ENCODE assay signal across 8 cellular contexts in genomic region chr2:172103471-172104292, GRCh38. TPM values are rescaled to one million over a fixed set of nuclear protein-coding genes. Genes with fewer than 3 reads are reported as not detected.
A peak's percentile ranks its signal among the peaks of the same experiment; 100 is the strongest.
DNase-seq lines count a peak whose midpoint lies in the region; ATAC-seq, FAIRE-seq and TF ChIP-seq lines count a peak whose summit lies in the region.

No MANE protein-coding gene starts in this region.

- no peak overlapping the region for H4K5ac ChIP-seq in mesendoderm (ENCODE audit: low read length)

- H3K79me2 ChIP-seq in mesendoderm (ENCODE audit: control insufficient read depth, insufficient read depth, low read length): no peaks in the 10 kb centered on the region

- POLR2A ChIA-PET in activated CD4-positive, alpha-beta memory T cell treated with anti-CD3 and anti-CD28 coated beads for 36 hours (lab: Charles Lee): interaction anchor here (1.0 to 1.3 kb wide), 3 partner anchors 11 to 1120 kb away, joined by 3 to 4 read pairs (median 3); no protein-coding TSS in a partner anchor

- ATAC-seq in stimulated activated naive B cell treated with anti-CD40 and anti-IgM and Interleukin-4, amounts not matched to agents 10 μg/mL and 1 μg/mL and 100 μg/mL, for 72 hours (replicated peaks): peak in 1 of 2 donors; percentile 28
- ATAC-seq in HG02970 (IDR thresholded peaks at IDR 0.05; ENCODE audit: low FRiP score, unreplicated experiment): no peak

- H2BK15ac ChIP-seq in mesendoderm (replicated peaks; ENCODE audit: low read depth): no peak overlapping the region

- H3K27ac ChIP-seq in mesendoderm (ENCODE audit: low read depth, low read length): no peak overlapping the region

- H3K27me3 ChIP-seq in mesendoderm (ENCODE audit: insufficient read depth, low read length, poor library complexity): peaks cover 53% of the 10 kb centered on the region

- no peaks in the 10 kb centered on the region for H3K9me3 Mint-ChIP-seq in activated CD4-positive, alpha-beta memory T cell treated with anti-CD3 and anti-CD28 coated beads for 36 hours
- H3K9me3 Mint-ChIP-seq in stimulated activated naive B cell treated with anti-CD40 and anti-IgM and Interleukin-4, amounts not matched to agents 10 μg/mL and 1 μg/mL and 100 μg/mL, for 72 hours: peaks cover 0 to 4% of the 10 kb centered on the region in 2 donors

- no peak overlapping the region for H3K4me2 ChIP-seq in mesendoderm (ENCODE audit: low read length)

- H3K4ac ChIP-seq in mesendoderm (ENCODE audit: low read depth, low read length): no peak overlapping the region

- peaks cover 74% of the 10 kb centered on the region for H3K27me3 Mint-ChIP-seq in activated CD4-positive, alpha-beta memory T cell treated with anti-CD3 and anti-CD28 coated beads for 36 hours
- peaks cover 56 to 86% of the 10 kb centered on the region in 2 donors for H3K27me3 Mint-ChIP-seq in stimulated activated naive B cell treated with anti-CD40 and anti-IgM and Interleukin-4, amounts not matched to agents 10 μg/mL and 1 μg/mL and 100 μg/mL, for 72 hours

- H3K23ac ChIP-seq in mesendoderm (ENCODE audit: low read length): no peak overlapping the region

- no peak overlapping the region for H3K27ac Mint-ChIP-seq in activated CD4-positive, alpha-beta memory T cell treated with anti-CD3 and anti-CD28 coated beads for 36 hours
- peak overlapping the region; percentile 79 for H3K27ac Mint-ChIP-seq in stimulated activated naive B cell treated with anti-CD40 and anti-IgM and Interleukin-4, amounts not matched to agents 10 μg/mL and 1 μg/mL and 100 μg/mL, for 72 hours

- CTCF ChIA-PET in activated CD4-positive, alpha-beta memory T cell treated with anti-CD3 and anti-CD28 coated beads for 36 hours (lab: Charles Lee): interaction anchor here (0.6 to 6.8 kb wide), 15 partner anchors 8 to 530 kb away, joined by 3 to 116 read pairs (median 3); partner anchors contain the start of genes DLX1, HAT1 and SLC25A12

- TF ChIP-seq POLR2A in H54 (IDR thresholded peaks at IDR 0.05; ENCODE audit: low read depth, low read length): no peak

- H4K8ac ChIP-seq in mesendoderm (ENCODE audit: low read depth, low read length): no peak overlapping the region

- no peak for FAIRE-seq in H54 (lab: Jason Lieb, UNC)

- H2BK5ac ChIP-seq in mesendoderm (ENCODE audit: low read length): no peak overlapping the region

- intact Hi-C loops in activated CD4-positive, alpha-beta memory T cell treated with anti-CD3 and anti-CD28 coated beads for 36 hours (cut with micrococcal nuclease): loop anchor here (1.0 to 5.0 kb wide), 7 partner anchors 101 to 454 kb away; partner anchors contain the start of genes DYNC1I2, HAT1 and PDK1

- peaks cover under 1% of the 10 kb centered on the region for H3K4me1 ChIP-seq in mesendoderm (ENCODE audit: control insufficient read depth, low read depth, low read length)

- H3K56ac ChIP-seq in mesendoderm (ENCODE audit: low read length): no peak overlapping the region

- H2BK120ac ChIP-seq in mesendoderm (ENCODE audit: low read depth, low read length): no peak overlapping the region

- H3K4me1 Mint-ChIP-seq in activated CD4-positive, alpha-beta memory T cell treated with anti-CD3 and anti-CD28 coated beads for 36 hours (ENCODE audit: low read depth): peaks cover 49% of the 10 kb centered on the region
- peaks cover 34 to 52% of the 10 kb centered on the region in 2 donors for H3K4me1 Mint-ChIP-seq in stimulated activated naive B cell treated with anti-CD40 and anti-IgM and Interleukin-4, amounts not matched to agents 10 μg/mL and 1 μg/mL and 100 μg/mL, for 72 hours

- no peaks in the 10 kb centered on the region for H3K36me3 Mint-ChIP-seq in activated CD4-positive, alpha-beta memory T cell treated with anti-CD3 and anti-CD28 coated beads for 36 hours
- peaks cover 0 to 9% of the 10 kb centered on the region in 2 donors for H3K36me3 Mint-ChIP-seq in stimulated activated naive B cell treated with anti-CD40 and anti-IgM and Interleukin-4, amounts not matched to agents 10 μg/mL and 1 μg/mL and 100 μg/mL, for 72 hours

- no peak overlapping the region for H3K9ac ChIP-seq in mesendoderm (ENCODE audit: low read length)

- peak overlapping the region; percentile 71 for H3K4me3 Mint-ChIP-seq in activated CD4-positive, alpha-beta memory T cell treated with anti-CD3 and anti-CD28 coated beads for 36 hours
- H3K4me3 Mint-ChIP-seq in stimulated activated naive B cell treated with anti-CD40 and anti-IgM and Interleukin-4, amounts not matched to agents 10 μg/mL and 1 μg/mL and 100 μg/mL, for 72 hours: peak overlapping the region; percentile 77 to 83

- DNase-seq in Ammon's horn (ENCODE audit: low spot score) (peak; percentile 69), H54 (ENCODE audit: insufficient read length, low spot score) (peak; percentile 83), NCI-H526 (lab: John Stamatoyannopoulos, UW) (peak; percentile 68 to 88), mesendoderm (peak; percentile 89)
- peak; percentile 84 for DNase-seq in activated CD4-positive, alpha-beta memory T cell treated with anti-CD3 and anti-CD28 coated beads for 36 hours
- peak; percentile 59 for DNase-seq in effector CD8-positive, alpha-beta T cell (lab: John Stamatoyannopoulos, UW)
- peak; percentile 47 for DNase-seq in stimulated activated naive B cell treated with anti-CD40 and anti-IgM and Interleukin-4, amounts not matched to agents 10 μg/mL and 1 μg/mL and 100 μg/mL, for 72 hours

- no peaks in the 10 kb centered on the region for H3K36me3 ChIP-seq in mesendoderm (ENCODE audit: control insufficient read depth, insufficient read depth, low read length)

- WGBS in mesendoderm (ENCODE audit: extremely low coverage, insufficient coverage, low lambda C conversion rate): no CpG with 5 or more reads among the region's 25 CpGs

- no peaks in the 10 kb centered on the region for H3K79me1 ChIP-seq in mesendoderm (ENCODE audit: low read length)

- H3K4me3 ChIP-seq in mesendoderm (ENCODE audit: low read length): no peak overlapping the region

- no peak overlapping the region for H3K18ac ChIP-seq in mesendoderm (ENCODE audit: low read length)

- no peak overlapping the region for H2AK5ac ChIP-seq in mesendoderm (ENCODE audit: low read length)

RNA-seq across cellular contexts. Expression of gene DLX2, which starts 1.0 kb away (rescaled TPM):
- total RNA-seq in activated CD4-positive, alpha-beta memory T cell treated with anti-CD3 and anti-CD28 coated beads for 36 hours: not detected
- polyA plus RNA-seq in mesendoderm (2013, experiment 1 of 2): 0.14 TPM
- polyA plus RNA-seq in mesendoderm (2013, experiment 2 of 2): 0.10 TPM

RNA-seq across cellular contexts. Expression of gene DLX1, which starts 18.4 kb away (rescaled TPM):
- total RNA-seq in activated CD4-positive, alpha-beta memory T cell treated with anti-CD3 and anti-CD28 coated beads for 36 hours: not detected
- 0.29 TPM for polyA plus RNA-seq in mesendoderm (2013, experiment 1 of 2)
- 0.28 TPM for polyA plus RNA-seq in mesendoderm (2013, experiment 2 of 2)
